ENCODE assay signal across 12 cellular contexts in genomic region chr6:14655201-14655988, GRCh38.
A peak's percentile ranks its signal among the peaks of the same experiment; 100 is the strongest.
DNase-seq lines count a peak whose midpoint lies in the region; ATAC-seq lines count a peak whose summit lies in the region.
"Had no signal": no experiment of that assay in that cellular context is flagged by ENCODE, and none has a peak within 500 bp of the region (broad histone marks: within the 10 kb centered on the region; RNA-seq: fewer than 3 reads in every experiment).

No MANE protein-coding gene starts in this region.

- H3K9ac ChIP-seq in adipocyte (ENCODE audit: low read length) (peak overlapping the region; percentile 22), skeletal muscle tissue (ENCODE audit: low read depth in 1 of 3, low read length in 3 of 3) (no peak overlapping the region)

- H3K9me3 Mint-ChIP-seq in activated CD4-positive, alpha-beta T cell treated with anti-CD3 and anti-CD28 coated beads for 36 hours (ENCODE audit: low read depth), result peaks cover 3% of the 10 kb centered on the region

- H3K27me3 Mint-ChIP-seq in activated CD4-positive, alpha-beta T cell treated with anti-CD3 and anti-CD28 coated beads for 36 hours, result no peaks in the 10 kb centered on the region

- H3K36me3 Mint-ChIP-seq in activated CD4-positive, alpha-beta T cell treated with anti-CD3 and anti-CD28 coated beads for 36 hours (ENCODE audit: low read depth), result no peaks in the 10 kb centered on the region

- H3K36me3 ChIP-seq in adipocyte (ENCODE audit: control insufficient read depth, insufficient read depth, low read length, severe bottlenecking) (no peaks in the 10 kb centered on the region), skeletal muscle tissue (ENCODE audit: control insufficient read depth in 3 of 3, insufficient read depth in 3 of 3, low read length in 3 of 3) (no peaks in the 10 kb centered on the region)

- no peak for DNase-seq in activated CD4-positive, alpha-beta T cell treated with anti-CD3 and anti-CD28 coated beads for 36 hours
- DNase-seq in activated CD4-positive, alpha-beta T cell treated with anti-CD3 and anti-CD28 coated beads for 1 hour, result no peak
- peak; percentile 24 for DNase-seq in NAMALWA (ENCODE audit: low spot score)
- no peak for DNase-seq in adipocyte (ENCODE audit: low read depth)
- no peak for DNase-seq in central memory CD4-positive, alpha-beta T cell
- DNase-seq in NCI-H2171 (lab: John Stamatoyannopoulos, UW), result no peak
- DNase-seq: NCI-H345 had no signal

- H3K4me1 ChIP-seq in adipocyte (ENCODE audit: control insufficient read depth, insufficient read depth, low read length) (peaks cover 11% of the 10 kb centered on the region), skeletal muscle tissue (ENCODE audit: control insufficient read depth in 3 of 3, insufficient read depth in 3 of 3, low read length in 3 of 3) (peaks cover 7 to 12% (median 11%) of the 10 kb centered on the region in 3 donors)

- H3K27ac Mint-ChIP-seq in activated CD4-positive, alpha-beta T cell treated with anti-CD3 and anti-CD28 coated beads for 36 hours, result peak overlapping the region; percentile 61

- no peak for ATAC-seq in activated CD4-positive, alpha-beta T cell treated with anti-CD3 and anti-CD28 coated beads for 36 hours
- ATAC-seq in GM18858 (IDR thresholded peaks at IDR 0.05; ENCODE audit: unreplicated experiment), result no peak
- ATAC-seq: Right ventricle myocardium inferior had no signal

- CTCF ChIA-PET in activated CD4-positive, alpha-beta T cell treated with anti-CD3 and anti-CD28 coated beads for 36 hours (lab: Charles Lee), result interaction anchor here (0.6 to 1.6 kb wide), 3 partner anchors 16 to 55 kb away, joined by 3 to 6 read pairs (median 6); no protein-coding TSS in a partner anchor

- no peak overlapping the region for H3K27ac ChIP-seq in skeletal muscle tissue (ENCODE audit: low read depth, low read length)
- H3K27ac ChIP-seq: VCaP had no signal

- H3K9me3 ChIP-seq in adipocyte (ENCODE audit: control insufficient read depth, low read length), result no peaks in the 10 kb centered on the region
- no peaks in the 10 kb centered on the region for H3K9me3 ChIP-seq in skeletal muscle tissue (ENCODE audit: control insufficient read depth in 3 of 3, low read length in 3 of 3)

- peak overlapping the region; percentile 10 for H3K4me3 Mint-ChIP-seq in activated CD4-positive, alpha-beta T cell treated with anti-CD3 and anti-CD28 coated beads for 36 hours

- H3K4me3 ChIP-seq in adipocyte (ENCODE audit: low read length) (peak overlapping the region; percentile 47), skeletal muscle tissue (ENCODE audit: low read length in 3 of 3) (peak overlapping the region in 2 of 3 donors; percentile 12 to 45)
- H3K4me3 ChIP-seq: skin epidermis had no signal

- intact Hi-C loops in activated CD4-positive, alpha-beta T cell treated with anti-CD3 and anti-CD28 coated beads for 36 hours (cut with DNase I, micrococcal nuclease), result no loop called here

- POLR2A ChIA-PET in activated CD4-positive, alpha-beta T cell treated with anti-CD3 and anti-CD28 coated beads for 36 hours (lab: Charles Lee), result no interaction called here

- no peaks in the 10 kb centered on the region for H3K27me3 ChIP-seq in adipocyte (replicated peaks; ENCODE audit: control insufficient read depth, insufficient read depth, low read length)
- H3K27me3 ChIP-seq in skeletal muscle tissue (ENCODE audit: control insufficient read depth in 3 of 3, insufficient read depth in 3 of 3, low read length in 3 of 3), result no peaks in the 10 kb centered on the region

- H3K4me1 Mint-ChIP-seq in activated CD4-positive, alpha-beta T cell treated with anti-CD3 and anti-CD28 coated beads for 36 hours, result peaks cover 8% of the 10 kb centered on the region
